9 cellular contexts compared by ENCODE assay signal in the genomic region with DNA sequence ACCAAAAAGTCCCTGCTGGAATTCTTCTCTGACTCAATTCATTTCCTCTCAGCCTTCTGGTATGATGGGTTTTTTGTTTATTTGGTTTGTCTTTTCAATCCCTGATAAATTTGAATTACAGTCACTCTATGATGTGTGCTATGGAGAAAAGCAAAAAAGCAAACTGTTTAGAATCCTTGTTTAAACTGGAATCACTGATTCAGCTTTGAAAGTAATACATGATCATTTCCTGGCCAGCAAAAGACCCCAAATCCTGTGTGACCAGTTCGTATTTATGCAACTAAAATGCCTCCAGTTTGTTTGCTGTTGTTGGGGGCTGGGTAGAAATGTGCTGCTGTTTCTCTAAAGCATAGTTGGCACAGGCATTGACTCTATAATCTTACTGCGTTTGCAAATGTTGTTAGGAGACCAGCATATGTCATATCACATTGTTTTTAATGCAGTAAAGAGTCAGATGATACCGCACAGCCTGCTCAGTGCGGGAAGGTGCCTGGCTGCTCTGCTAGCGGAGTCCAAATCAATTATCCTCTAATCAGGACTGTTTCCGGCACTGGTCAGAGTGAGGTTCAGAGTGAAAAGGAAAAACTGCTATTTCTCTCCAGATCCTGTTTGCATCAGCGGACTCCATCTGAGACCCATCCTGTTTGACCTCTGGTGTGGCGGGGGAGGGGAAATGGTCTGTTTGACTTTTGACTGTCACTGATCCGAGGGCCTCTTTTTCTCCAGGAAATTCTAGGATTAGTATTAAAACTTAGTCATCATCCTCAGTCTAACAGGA. TPM values are rescaled to one million over a fixed set of nuclear protein-coding genes. Genes with fewer than 3 reads are reported as not detected.
DNase-seq lines count a peak whose midpoint lies in the region; ATAC-seq and TF ChIP-seq lines count a peak whose summit lies in the region.
"Had no signal": no experiment of that assay in that cellular context is flagged by ENCODE, and none has a peak within 500 bp of the region (broad histone marks: within the 10 kb centered on the region; RNA-seq: fewer than 3 reads in every experiment).

No MANE protein-coding gene starts in this region.

- ATAC-seq in HG03442 (IDR thresholded peaks at IDR 0.05; ENCODE audit: unreplicated experiment) = no peak
- no peak for ATAC-seq in HG02970 (IDR thresholded peaks at IDR 0.05; ENCODE audit: low FRiP score, unreplicated experiment)
- ATAC-seq in HG02610 (IDR thresholded peaks at IDR 0.05; ENCODE audit: unreplicated experiment) = no peak

- peak overlapping the region in 1 of 2 experiments; percentile 15; a peak in 2 of 4 replicates for H3K4me3 ChIP-seq in SK-N-SH (ENCODE audit: low read depth in 2 of 2, low read length in 1 of 2)
- no peak overlapping the region for H3K4me3 ChIP-seq in parathyroid adenoma (ENCODE audit: low read depth, low read length)
- no peak overlapping the region for H3K4me3 ChIP-seq in breast epithelium

- H3K79me2 ChIP-seq in SK-N-SH (ENCODE audit: insufficient read depth) (no peaks in the 10 kb centered on the region), parathyroid adenoma (no peaks in the 10 kb centered on the region)

- H3K36me3 ChIP-seq in SK-N-SH (replicated peaks in 1 of 2; ENCODE audit: control insufficient read depth in 1 of 2, insufficient read depth in 2 of 2, low read length in 1 of 2) = no peaks in the 10 kb centered on the region
- no peaks in the 10 kb centered on the region for H3K36me3 ChIP-seq in parathyroid adenoma (ENCODE audit: control insufficient read depth, insufficient read depth, low read length)
- no peaks in the 10 kb centered on the region for H3K36me3 ChIP-seq in breast epithelium

- no peak for TF ChIP-seq POLR2A in breast epithelium (IDR thresholded peaks at IDR 0.05)

- peak; percentile 58 to 99; a peak in 3 of 4 replicates for TF ChIP-seq EP300 in SK-N-SH (IDR thresholded peaks at IDR 0.05; ENCODE audit: borderline replicate concordance in 1 of 2, low read depth in 1 of 2, low read length in 1 of 2)

- TF ChIP-seq CTCF in SK-N-SH (IDR thresholded peaks at IDR 0.05) = no peak
- TF ChIP-seq CTCF in parathyroid adenoma (IDR thresholded peaks at IDR 0.05) = no peak
- TF ChIP-seq CTCF in breast epithelium (IDR thresholded peaks at IDR 0.05) = no peak

- POLR2A ChIA-PET in SK-N-SH (lab: Yijun Ruan, JAX) = no interaction called here

- WGBS in SK-N-SH (ENCODE audit: low lambda C conversion rate) = under 1% methylated on average over 9 of the region's 9 CpGs

- H3K4me2 ChIP-seq in SK-N-SH (peak overlapping the region; percentile 68), parathyroid adenoma (ENCODE audit: low read length) (no peak overlapping the region)

- H3K27me3 ChIP-seq in SK-N-SH (ENCODE audit: insufficient read depth) (no peaks in the 10 kb centered on the region), parathyroid adenoma (ENCODE audit: control insufficient read depth, insufficient read depth, low read length) (no peaks in the 10 kb centered on the region), breast epithelium (no peaks in the 10 kb centered on the region)

- no peaks in the 10 kb centered on the region for H3K9me2 ChIP-seq in SK-N-SH

- CTCF ChIA-PET in SK-N-SH (lab: Yijun Ruan, JAX) = interaction anchor here (1.1 to 2.3 kb wide), 3 partner anchors 10 to 83 kb away, joined by 3 to 14 read pairs (median 3); no protein-coding TSS in a partner anchor

- no peaks in the 10 kb centered on the region for H3K9me3 ChIP-seq in SK-N-SH
- H3K9me3 ChIP-seq in parathyroid adenoma (ENCODE audit: control insufficient read depth, low read length) = no peaks in the 10 kb centered on the region
- no peaks in the 10 kb centered on the region for H3K9me3 ChIP-seq in breast epithelium

- peak overlapping the region; percentile 3; the same call in 1 of the 2 replicates for H3K9ac ChIP-seq in SK-N-SH
- no peak overlapping the region for H3K9ac ChIP-seq in parathyroid adenoma

- H3K27ac ChIP-seq in SK-N-SH (ENCODE audit: low read depth in 2 of 2, low read length in 1 of 2) (peak overlapping the region; percentile 90 to 97), parathyroid adenoma (no peak overlapping the region), breast epithelium (peak overlapping the region in 1 of 2 donors; percentile 22)

- peaks cover 21% of the 10 kb centered on the region for H3F3A ChIP-seq in SK-N-SH (replicated peaks; ENCODE audit: insufficient read depth)

- peaks cover 27 to 72% of the 10 kb centered on the region in 2 experiments for H3K4me1 ChIP-seq in SK-N-SH (ENCODE audit: control insufficient read depth in 1 of 2, insufficient read depth in 2 of 2, low read depth in 1 of 2, low read length in 1 of 2)
- H3K4me1 ChIP-seq in parathyroid adenoma = no peaks in the 10 kb centered on the region
- peaks cover 0 to 6% of the 10 kb centered on the region in 2 donors for H3K4me1 ChIP-seq in breast epithelium

- peak; percentile 52 for TF ChIP-seq RAD21 in SK-N-SH (IDR thresholded peaks at IDR 0.05; ENCODE audit: low read length)

- no peaks in the 10 kb centered on the region for H4K20me1 ChIP-seq in SK-N-SH (ENCODE audit: insufficient read depth)

- H2AFZ ChIP-seq in SK-N-SH (ENCODE audit: low read depth) = peak overlapping the region; percentile 56; the same call in 1 of the 2 replicates
- H2AFZ ChIP-seq in parathyroid adenoma = peak overlapping the region; percentile 42

- peak; percentile 63 for DNase-seq in ELF-1 (ENCODE audit: low read depth, low spot score)
- DNase-seq in SK-N-SH = peak; percentile 72
- DNase-seq in glomerular endothelial cell (ENCODE audit: extremely low read depth, low read depth, low spot score) = peak; percentile 44
- DNase-seq in breast epithelium (ENCODE audit: low spot score in 2 of 2) = no peak
- DNase-seq: DND-41 had no signal

- intact Hi-C loops in breast epithelium (cut with DNase I; ENCODE audit: low total_unique reads) = no loop called here

TF ChIP-seq in SK-N-SH, 30 proteins besides CTCF, POLR2A, EP300 and RAD21 (continues in another document):
- TF ChIP-seq, protein P1, sequence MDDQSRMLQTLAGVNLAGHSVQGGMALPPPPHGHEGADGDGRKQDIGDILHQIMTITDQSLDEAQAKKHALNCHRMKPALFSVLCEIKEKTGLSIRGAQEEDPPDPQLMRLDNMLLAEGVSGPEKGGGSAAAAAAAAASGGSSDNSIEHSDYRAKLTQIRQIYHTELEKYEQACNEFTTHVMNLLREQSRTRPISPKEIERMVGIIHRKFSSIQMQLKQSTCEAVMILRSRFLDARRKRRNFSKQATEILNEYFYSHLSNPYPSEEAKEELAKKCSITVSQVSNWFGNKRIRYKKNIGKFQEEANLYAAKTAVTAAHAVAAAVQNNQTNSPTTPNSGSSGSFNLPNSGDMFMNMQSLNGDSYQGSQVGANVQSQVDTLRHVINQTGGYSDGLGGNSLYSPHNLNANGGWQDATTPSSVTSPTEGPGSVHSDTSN (IDR thresholded peaks at IDR 0.05) = peak; percentile 87
- TF ChIP-seq RXRA (IDR thresholded peaks at IDR 0.05; ENCODE audit: borderline replicate concordance, low read depth) (peak; percentile 53; the same call in 1 of the 2 replicates), YY1 (IDR thresholded peaks at IDR 0.05; ENCODE audit: low read depth) (no peak), SIN3A (IDR thresholded peaks at IDR 0.05; ENCODE audit: borderline replicate concordance, low read depth, low read length) (peak; percentile 71), ELF1 (IDR thresholded peaks at IDR 0.05) (no peak), SMC3 (IDR thresholded peaks at IDR 0.05; ENCODE audit: low read depth, low read length) (peak; percentile 31; the same call in 1 of the 2 replicates), MXI1 (IDR thresholded peaks at IDR 0.05; ENCODE audit: low read depth, low read length) (peak; percentile 89), TEAD4 (IDR thresholded peaks at IDR 0.05; ENCODE audit: borderline replicate concordance, insufficient read depth) (peak; percentile 73; the same call in 1 of the 2 replicates), TAF1 (IDR thresholded peaks at IDR 0.05; ENCODE audit: borderline replicate concordance, low read depth, low read length) (0 out of 2 replicates have a peak, but pooled peaks have one; percentile 11), RFX5 (IDR thresholded peaks at IDR 0.05; ENCODE audit: low read length) (peak; percentile 66; the same call in 1 of the 2 replicates), CHD2 (IDR thresholded peaks at IDR 0.05; ENCODE audit: low read length, partially characterized antibody) (peak; percentile 92), MEF2A (IDR thresholded peaks at IDR 0.05; ENCODE audit: borderline replicate concordance, low read depth) (no peak), NFIC (IDR thresholded peaks at IDR 0.05; ENCODE audit: borderline replicate concordance) (peak; percentile 70; the same call in 1 of the 2 replicates), FOSL2 (IDR thresholded peaks at IDR 0.05; ENCODE audit: borderline replicate concordance, low read depth) (no peak; the same call in 1 of the 2 replicates), FOXM1 (IDR thresholded peaks at IDR 0.05; ENCODE audit: low read depth) (0 out of 2 replicates have a peak, but pooled peaks have one; percentile 45), POLR2AphosphoS5 (IDR thresholded peaks at IDR 0.05; ENCODE audit: low read depth, low read length) (peak; percentile 71), RCOR1 (IDR thresholded peaks at IDR 0.05; ENCODE audit: low read length) (peak; percentile 98), EZH2phosphoT487 (IDR thresholded peaks at IDR 0.05; ENCODE audit: borderline replicate concordance, low read depth) (no peak)
- TF ChIP-seq, protein P2, sequence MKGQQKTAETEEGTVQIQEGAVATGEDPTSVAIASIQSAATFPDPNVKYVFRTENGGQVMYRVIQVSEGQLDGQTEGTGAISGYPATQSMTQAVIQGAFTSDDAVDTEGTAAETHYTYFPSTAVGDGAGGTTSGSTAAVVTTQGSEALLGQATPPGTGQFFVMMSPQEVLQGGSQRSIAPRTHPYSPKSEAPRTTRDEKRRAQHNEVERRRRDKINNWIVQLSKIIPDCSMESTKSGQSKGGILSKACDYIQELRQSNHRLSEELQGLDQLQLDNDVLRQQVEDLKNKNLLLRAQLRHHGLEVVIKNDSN (IDR thresholded peaks at IDR 0.05; ENCODE audit: borderline replicate concordance, low read depth) = no peak

RNA-seq across cellular contexts. Expression of a gene that starts 40.6 kb away (rescaled TPM):
- 27.6 and 144 TPM in 2 replicates for polyA plus RNA-seq in SK-N-SH (2012; rRNA removed)
- polyA plus RNA-seq in SK-N-SH (2012; cell fraction: cytosol; rRNA removed) = 39.2 and 59.7 TPM in 2 replicates
- polyA plus RNA-seq in SK-N-SH (2012; cell fraction: nucleus; rRNA removed) = 26.9 and 74.1 TPM in 2 replicates
- 99.2 and 447 TPM in 2 replicates for total RNA-seq in glomerular endothelial cell
- 100 to 1,000 TPM; 208 to 458 (median 347) TPM for total RNA-seq in breast epithelium

RNA-seq across cellular contexts. Expression of a gene that starts 43.8 kb away (rescaled TPM):
- polyA plus RNA-seq in SK-N-SH (2012; rRNA removed) = 167 and 190 TPM in 2 replicates
- polyA plus RNA-seq in SK-N-SH (2012; cell fraction: cytosol; rRNA removed) = 122 and 146 TPM in 2 replicates
- polyA plus RNA-seq in SK-N-SH (2012; cell fraction: nucleus; rRNA removed) = 264 and 305 TPM in 2 replicates
- total RNA-seq in glomerular endothelial cell = 96.7 and 115 TPM in 2 replicates
- total RNA-seq in breast epithelium = 10 to 100 TPM; 61.1 to 89.5 (median 89.0) TPM

Comparison
In these comparisons a context has a peak if more than half of its experiments do, and no peak if none do; other contexts are left out.
1. DNase-seq: peak in ELF-1 (single experiment), SK-N-SH (single experiment) and glomerular endothelial cell (single experiment); none in breast epithelium (0 of 2).